In the genomic region with DNA sequence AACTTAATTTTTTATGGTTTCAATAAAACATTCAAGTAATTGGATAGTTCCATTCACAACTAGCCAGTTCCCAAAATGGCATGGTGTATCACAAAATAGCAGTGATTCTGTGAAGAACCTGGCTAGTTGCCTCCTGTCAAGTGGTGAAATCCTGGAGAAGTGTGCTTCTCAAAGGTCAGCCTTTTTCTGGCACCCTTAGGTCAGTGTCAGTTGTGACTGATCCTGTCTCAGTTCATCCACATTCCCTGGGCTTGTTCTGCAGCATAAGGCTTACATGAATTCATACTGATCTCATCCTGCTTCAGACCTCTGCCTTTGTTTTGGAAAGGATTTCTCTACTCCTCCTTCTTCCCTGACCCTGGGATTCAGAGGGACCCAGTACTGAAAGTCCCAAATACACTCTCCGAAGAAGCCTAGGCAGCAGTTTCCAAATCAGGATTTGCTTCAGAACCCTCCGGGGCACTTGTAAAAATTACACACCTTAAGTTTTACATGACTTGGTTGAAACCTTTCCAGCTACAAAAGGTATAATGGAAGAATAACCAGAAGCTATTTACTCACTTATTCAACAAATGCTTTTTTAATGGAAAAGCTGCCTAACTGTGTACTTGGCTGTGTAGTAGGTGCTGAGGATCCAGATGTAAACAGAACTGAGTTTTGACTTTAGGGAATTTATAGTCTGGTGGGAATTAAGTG, we compare ENCODE assay signal across 12 cellular contexts. TPM values are rescaled to one million over a fixed set of nuclear protein-coding genes. Genes with fewer than 3 reads are reported as not detected.
DNase-seq lines count a peak whose midpoint lies in the region; TF ChIP-seq lines count a peak whose summit lies in the region.
"Had no signal": no experiment of that assay in that cellular context is flagged by ENCODE, and none has a peak within 500 bp of the region (broad histone marks: within the 10 kb centered on the region; RNA-seq: fewer than 3 reads in every experiment).

No MANE protein-coding gene starts in this region.

- H3K79me2 ChIP-seq in neural progenitor cell (ENCODE audit: low read depth): no peaks in the 10 kb centered on the region

- H3K4me2 ChIP-seq in mesenchymal stem cell (ENCODE audit: low read length, poor library complexity, severe bottlenecking) (no peak overlapping the region), neural progenitor cell (no peak overlapping the region)

- no peaks in the 10 kb centered on the region for H3K27me3 Mint-ChIP-seq in neural progenitor cell (ENCODE audit: insufficient read depth, low read depth)

- H3K27ac ChIP-seq in esophagus (ENCODE audit: low read depth in 2 of 2, low read length in 1 of 2) (peak overlapping the region; percentile 21 to 40), mesenchymal stem cell (ENCODE audit: low read length, poor library complexity, severe bottlenecking) (peak overlapping the region; percentile 71), tibial artery (peak overlapping the region; percentile 75 to 90), neural progenitor cell (no peak overlapping the region)

- no peak overlapping the region for H2AFZ ChIP-seq in mesenchymal stem cell (ENCODE audit: low read depth, low read length)
- no peak overlapping the region for H2AFZ ChIP-seq in neural progenitor cell (replicated peaks)

- no peak overlapping the region for H3K23ac ChIP-seq in mesenchymal stem cell (ENCODE audit: low read length in 2 of 2)

- no peak overlapping the region for H4K91ac ChIP-seq in mesenchymal stem cell (ENCODE audit: low read length)

- H3K18ac ChIP-seq in mesenchymal stem cell (ENCODE audit: low read depth in 1 of 2, low read length in 2 of 2): peak overlapping the region in 1 of 2 experiments; percentile 66

- H3K4me1 Mint-ChIP-seq in neural progenitor cell: peaks cover 16% of the 10 kb centered on the region
- H3K4me1 Mint-ChIP-seq: activated T-helper 17 cell treated with anti-CD3 and anti-CD28 coated beads, Interleukin-2, amount 50 U/mL, for 72 hours; immature natural killer cell had no signal

- WGBS in esophagus, 2 donors: 39 to 54% methylated on average over 2 of the region's 2 CpGs
- WGBS in mesenchymal stem cell: 100% methylated on average over 1 of the region's 2 CpGs

- H3K27me3 ChIP-seq in esophagus (ENCODE audit: control insufficient read depth in 1 of 2, insufficient read depth in 2 of 2, low read length in 2 of 2): no peaks in the 10 kb centered on the region
- H3K27me3 ChIP-seq in mesenchymal stem cell (ENCODE audit: control insufficient read depth in 1 of 2, insufficient read depth in 1 of 2, low read length in 2 of 2): no peaks in the 10 kb centered on the region
- no peaks in the 10 kb centered on the region for H3K27me3 ChIP-seq in tibial artery
- H3K27me3 ChIP-seq in neural progenitor cell: no peaks in the 10 kb centered on the region

- H3K9me3 Mint-ChIP-seq in neural progenitor cell: no peaks in the 10 kb centered on the region
- H3K9me3 Mint-ChIP-seq: activated CD4-positive, alpha-beta T cell treated with anti-CD3 and anti-CD28 coated beads, Interleukin-2, amount 10 ng/mL, durations not matched to agents 24 days and 14 days; CD8-positive, alpha-beta T cell; immature natural killer cell had no signal

- H3K36me3 Mint-ChIP-seq in neural progenitor cell: no peaks in the 10 kb centered on the region
- H3K36me3 Mint-ChIP-seq: CD8-positive, alpha-beta T cell; immature natural killer cell had no signal

- peak overlapping the region in 1 of 2 experiments; percentile 15 for H2BK12ac ChIP-seq in mesenchymal stem cell (ENCODE audit: low read length in 2 of 2)

- H3K9ac ChIP-seq in mesenchymal stem cell (ENCODE audit: low read length) (peak overlapping the region; percentile 76), neural progenitor cell (no peak overlapping the region)

- no peak overlapping the region for H3K4me3 Mint-ChIP-seq in neural progenitor cell
- H3K4me3 Mint-ChIP-seq: activated CD4-positive, alpha-beta T cell treated with anti-CD3 and anti-CD28 coated beads, Interleukin-2, amount 10 ng/mL, durations not matched to agents 24 days and 14 days; activated T-helper 17 cell treated with anti-CD3 and anti-CD28 coated beads, Interleukin-2, amount 50 U/mL, for 72 hours; CD8-positive, alpha-beta T cell; immature natural killer cell had no signal

- no peak overlapping the region for H3K4ac ChIP-seq in mesenchymal stem cell (ENCODE audit: low read depth in 1 of 2, low read length in 2 of 2)

- TF ChIP-seq CTCF in tibial artery (IDR thresholded peaks at IDR 0.05): no peak
- no peak for TF ChIP-seq CTCF in neural progenitor cell (IDR thresholded peaks at IDR 0.05)

- H4K8ac ChIP-seq in mesenchymal stem cell (ENCODE audit: low read length): no peak overlapping the region

- H2BK120ac ChIP-seq in mesenchymal stem cell (ENCODE audit: low read depth, low read length): no peak overlapping the region

- H3K14ac ChIP-seq in mesenchymal stem cell (ENCODE audit: low read length in 2 of 2): peak overlapping the region in 1 of 2 experiments; percentile 7

- H2BK15ac ChIP-seq in mesenchymal stem cell (ENCODE audit: low read depth, poor library complexity, severe bottlenecking): no peak overlapping the region

- H3K4me1 ChIP-seq in esophagus (ENCODE audit: control insufficient read depth in 2 of 2, insufficient read depth in 2 of 2, low read length in 1 of 2) (peaks cover 3 to 5% of the 10 kb centered on the region in 2 donors), mesenchymal stem cell (ENCODE audit: control insufficient read depth, insufficient read depth, low read depth, low read length) (peaks cover 3% of the 10 kb centered on the region), tibial artery (peaks cover 0 to 92% (median 37%) of the 10 kb centered on the region in 4 donors), neural progenitor cell (no peaks in the 10 kb centered on the region)

- H3K4me3 ChIP-seq in esophagus (ENCODE audit: low read depth in 1 of 2, low read length in 2 of 2) (no peak overlapping the region), mesenchymal stem cell (ENCODE audit: insufficient read depth in 1 of 2, low read depth in 1 of 2, low read length in 2 of 2) (peak overlapping the region in 1 of 2 experiments; percentile 43), tibial artery (no peak overlapping the region), neural progenitor cell (no peak overlapping the region)

- intact Hi-C loops in tibial artery (cut with DNase I; ENCODE audit: low total_unique reads): no loop called here

- H3K9me3 ChIP-seq in esophagus (ENCODE audit: control insufficient read depth in 2 of 2, insufficient read depth in 1 of 2, low read depth in 1 of 2, low read length in 1 of 2) (no peaks in the 10 kb centered on the region), mesenchymal stem cell (ENCODE audit: control insufficient read depth, low read length) (no peaks in the 10 kb centered on the region), tibial artery (no peaks in the 10 kb centered on the region), neural progenitor cell (ENCODE audit: low read depth) (no peaks in the 10 kb centered on the region)

- no peaks in the 10 kb centered on the region for H3K36me3 ChIP-seq in esophagus (ENCODE audit: control insufficient read depth in 2 of 2, insufficient read depth in 2 of 2, low read length in 1 of 2)
- H3K36me3 ChIP-seq in mesenchymal stem cell (ENCODE audit: control insufficient read depth in 1 of 2, insufficient read depth in 2 of 2, low read depth in 1 of 2, low read length in 2 of 2): peaks cover 4 to 6% of the 10 kb centered on the region in 2 experiments
- H3K36me3 ChIP-seq in tibial artery: no peaks in the 10 kb centered on the region
- no peaks in the 10 kb centered on the region for H3K36me3 ChIP-seq in neural progenitor cell

- H2BK5ac ChIP-seq in mesenchymal stem cell (ENCODE audit: low read depth, low read length, poor library complexity, severe bottlenecking): no peak overlapping the region

- peak overlapping the region; percentile 40 for H2AK5ac ChIP-seq in mesenchymal stem cell (ENCODE audit: low read length, severe bottlenecking)

- H3F3A ChIP-seq in neural progenitor cell (ENCODE audit: low read depth): no peaks in the 10 kb centered on the region

- no peaks in the 10 kb centered on the region for H4K20me1 ChIP-seq in neural progenitor cell (ENCODE audit: low read depth)

- H3K79me1 ChIP-seq in mesenchymal stem cell (replicated peaks; ENCODE audit: low read length, poor library complexity, severe bottlenecking): peaks cover 13% of the 10 kb centered on the region

- DNase-seq in LHCN-M2 (ENCODE audit: low read depth): peak; percentile 18
- DNase-seq in mesenchymal stem cell: peak; percentile 49
- peak in 1 of 2 donors; percentile 51 for DNase-seq in tibial artery
- DNase-seq in D341Med (ENCODE audit: low spot score): no peak
- DNase-seq in SIG-M5 (lab: John Stamatoyannopoulos, UW): no peak
- DNase-seq in neural progenitor cell (ENCODE audit: low spot score): no peak
- DNase-seq: activated CD4-positive, alpha-beta T cell treated with anti-CD3 and anti-CD28 coated beads, Interleukin-2, amount 10 ng/mL, durations not matched to agents 24 days and 14 days; CD8-positive, alpha-beta T cell; immature natural killer cell; MM.1S had no signal

- no peak overlapping the region for H3K27ac Mint-ChIP-seq in neural progenitor cell
- H3K27ac Mint-ChIP-seq: activated CD4-positive, alpha-beta T cell treated with anti-CD3 and anti-CD28 coated beads, Interleukin-2, amount 10 ng/mL, durations not matched to agents 24 days and 14 days; activated T-helper 17 cell treated with anti-CD3 and anti-CD28 coated beads, Interleukin-2, amount 50 U/mL, for 72 hours; CD8-positive, alpha-beta T cell; immature natural killer cell had no signal

RNA-seq across cellular contexts. Expression of a gene that starts 11.0 kb away (rescaled TPM):
- total RNA-seq in LHCN-M2 (2014; rRNA removed): 31.7 and 32.3 TPM in 2 replicates
- 9.5 TPM for polyA plus RNA-seq in LHCN-M2 (2012)
- polyA plus RNA-seq in esophagus: 10 to 100 TPM in 1 of 2 donors, 1 to 10 TPM in 1; 5.0 to 13.3 TPM
- polyA plus RNA-seq in mesenchymal stem cell (2013, experiment 1 of 2): 33.5 TPM
- 34.0 TPM for polyA plus RNA-seq in mesenchymal stem cell (2013, experiment 2 of 2)
- total RNA-seq in neural progenitor cell (ENCODE audit: low replicate concordance): 10.7 and 18.0 TPM in 2 replicates

Comparison
In these comparisons a context has a peak if more than half of its experiments do, and no peak if none do; other contexts are left out.
1. DNase-seq: peak in LHCN-M2 (single experiment) and mesenchymal stem cell (single experiment); none in D341Med (single experiment), SIG-M5 (single experiment) and neural progenitor cell (single experiment).